Comparison of ENCODE assay signal across 11 cellular contexts in genomic region chr6:34143196-34143883, GRCh38. TPM values are rescaled to one million over a fixed set of nuclear protein-coding genes. Genes with fewer than 3 reads are reported as not detected.
DNase-seq lines count a peak whose midpoint lies in the region; ATAC-seq and TF ChIP-seq lines count a peak whose summit lies in the region.
"Had no signal": no experiment of that assay in that cellular context is flagged by ENCODE, and none has a peak within 500 bp of the region (broad histone marks: within the 10 kb centered on the region; RNA-seq: fewer than 3 reads in every experiment).

No MANE protein-coding gene starts in this region.

- TF ChIP-seq CTCF in heart left ventricle (IDR thresholded peaks at IDR 0.05): no peak
- TF ChIP-seq CTCF in lower lobe of right lung (IDR thresholded peaks at IDR 0.05): no peak
- no peak for TF ChIP-seq CTCF in suprapubic skin (IDR thresholded peaks at IDR 0.05)
- TF ChIP-seq CTCF in GM10248 (IDR thresholded peaks at IDR 0.05; ENCODE audit: control extremely low read depth, extremely low read depth, low read depth, missing control alignments): no peak

- H3K27me3 ChIP-seq in heart left ventricle: peaks cover 49 to 86% (median 65%) of the 10 kb centered on the region in 9 donors
- H3K27me3 ChIP-seq in lower lobe of right lung (ENCODE audit: low read depth): peaks cover 88% of the 10 kb centered on the region
- peaks cover 88% of the 10 kb centered on the region for H3K27me3 ChIP-seq in suprapubic skin

- H3K4me3 ChIP-seq in heart left ventricle (peak overlapping the region in 7 of 12 donors; percentile 11 to 52 (median 47)), lower lobe of right lung (peak overlapping the region; percentile 43), suprapubic skin (peak overlapping the region; percentile 47)

- WGBS in heart left ventricle, 4 donors: 45 to 57% (median 50%) methylated on average over 13 to 23 of the region's 23 CpGs
- WGBS in suprapubic skin: 38% methylated on average over 11 of the region's 23 CpGs

- H3K4me3 Mint-ChIP-seq in activated naive CD8-positive, alpha-beta T cell treated with anti-CD3 and anti-CD28 coated beads for 36 hours: peak overlapping the region; percentile 45

- peaks cover 81% of the 10 kb centered on the region for H3K27me3 Mint-ChIP-seq in activated naive CD8-positive, alpha-beta T cell treated with anti-CD3 and anti-CD28 coated beads for 36 hours

- CTCF ChIA-PET in GM10248 (lab: Yijun Ruan, JAX): interaction anchor here (1.2 to 2.3 kb wide), 3 partner anchors 11 to 20 kb away, joined by 4 to 8 read pairs (median 4); no protein-coding TSS in a partner anchor

- H3K27ac ChIP-seq in heart left ventricle: no peak overlapping the region
- no peak overlapping the region for H3K27ac ChIP-seq in lower lobe of right lung
- H3K27ac ChIP-seq in suprapubic skin: no peak overlapping the region
- H3K27ac ChIP-seq: brain microvascular endothelial cell, C4-2B had no signal

- ATAC-seq in heart left ventricle (peak in 1 of 4 donors; percentile 13), Right ventricle myocardium superior (ENCODE audit: poor library complexity) (no peak), lower lobe of right lung (no peak)

- no peaks in the 10 kb centered on the region for H3K9me3 Mint-ChIP-seq in activated naive CD8-positive, alpha-beta T cell treated with anti-CD3 and anti-CD28 coated beads for 36 hours

- no peaks in the 10 kb centered on the region for H3K36me3 Mint-ChIP-seq in activated naive CD8-positive, alpha-beta T cell treated with anti-CD3 and anti-CD28 coated beads for 36 hours

- no peaks in the 10 kb centered on the region for H3K9me3 ChIP-seq in heart left ventricle
- H3K9me3 ChIP-seq in lower lobe of right lung: no peaks in the 10 kb centered on the region
- no peaks in the 10 kb centered on the region for H3K9me3 ChIP-seq in suprapubic skin

- POLR2A ChIA-PET in GM10248 (lab: Yijun Ruan, JAX): no interaction called here

- H3K27ac Mint-ChIP-seq in activated naive CD8-positive, alpha-beta T cell treated with anti-CD3 and anti-CD28 coated beads for 36 hours: no peak overlapping the region

- intact Hi-C loops in heart left ventricle (cut with DNase I) (loop anchor here in 1 of 10 donors (5.0 kb wide), 1 partner anchor 181 kb away; no protein-coding TSS in a partner anchor), Right ventricle myocardium superior (cut with DNase I) (no loop called here), lower lobe of right lung (cut with DNase I) (no loop called here)

- DNase-seq in heart left ventricle (peak in 1 of 5 donors; percentile 34), Right ventricle myocardium superior (no peak), lower lobe of right lung (peak; percentile 33), suprapubic skin (ENCODE audit: low spot score in 2 of 2) (no peak), DMS79 treated with DMSO at 0.1 percent for 48 hours (lab: John Stamatoyannopoulos, UW) (no peak), GM10248 (ENCODE audit: extremely low spot score) (no peak)
- no peak for DNase-seq in activated naive CD8-positive, alpha-beta T cell treated with anti-CD3 and anti-CD28 coated beads for 36 hours
- DNase-seq in activated CD4-positive, CD25-positive, alpha-beta regulatory T cell treated with anti-CD3 and anti-CD28 coated beads, Interleukin-2, amount 50 U/mL, for 72 hours: no peak
- DNase-seq: brain microvascular endothelial cell had no signal

- H3K36me3 ChIP-seq in heart left ventricle: no peaks in the 10 kb centered on the region
- no peaks in the 10 kb centered on the region for H3K36me3 ChIP-seq in lower lobe of right lung
- no peaks in the 10 kb centered on the region for H3K36me3 ChIP-seq in suprapubic skin
- H3K36me3 ChIP-seq: brain microvascular endothelial cell had no signal

- peaks cover 11% of the 10 kb centered on the region for H3K4me1 Mint-ChIP-seq in activated naive CD8-positive, alpha-beta T cell treated with anti-CD3 and anti-CD28 coated beads for 36 hours

- no peak for TF ChIP-seq EP300 in suprapubic skin (IDR thresholded peaks at IDR 0.05)

- TF ChIP-seq POLR2A in heart left ventricle (IDR thresholded peaks at IDR 0.05): no peak
- TF ChIP-seq POLR2A in suprapubic skin (IDR thresholded peaks at IDR 0.05): no peak

- peaks cover 2 to 37% (median 16%) of the 10 kb centered on the region in 12 donors for H3K4me1 ChIP-seq in heart left ventricle
- peaks cover 26% of the 10 kb centered on the region for H3K4me1 ChIP-seq in lower lobe of right lung
- peaks cover 36% of the 10 kb centered on the region for H3K4me1 ChIP-seq in suprapubic skin

RNA-seq across cellular contexts. Expression of gene GRM4, which starts 2.5 kb away (rescaled TPM):
- total RNA-seq in heart left ventricle (under 1 TPM in 1 of 9 donors, not detected in 8; 0.20 TPM), Right ventricle myocardium superior (not detected), lower lobe of right lung (not detected), suprapubic skin (not detected)
- polyA plus RNA-seq in heart left ventricle: not detected
- under 1 TPM; 0.12 to 0.18 TPM for total RNA-seq in activated naive CD8-positive, alpha-beta T cell treated with anti-CD3 and anti-CD28 coated beads for 36 hours
- total RNA-seq: mesenteric fat pad had no signal
